In genomic region chr6:31493875-31494694, GRCh38 we compare ENCODE assay signal across 1 cellular context.
A peak's percentile ranks its signal among the peaks of the same experiment; 100 is the strongest.
TF ChIP-seq lines count a peak whose summit lies in the region.

No MANE protein-coding gene starts in this region.

TF ChIP-seq in SK-N-SH, 30 proteins besides CTCF, POLR2A, EP300 and RAD21:
- TF ChIP-seq TCF12 (IDR thresholded peaks at IDR 0.05) (no peak), SMC3 (IDR thresholded peaks at IDR 0.05; ENCODE audit: low read depth, low read length) (peak; percentile 47), SIN3A (IDR thresholded peaks at IDR 0.05; ENCODE audit: borderline replicate concordance, low read depth, low read length) (0 out of 2 replicates have a peak, but pooled peaks have one; percentile 33), TAF1 (IDR thresholded peaks at IDR 0.05; ENCODE audit: borderline replicate concordance, low read depth, low read length) (no peak), IRF3 (IDR thresholded peaks at IDR 0.05; ENCODE audit: low read depth, low read length) (no peak), NFIC (IDR thresholded peaks at IDR 0.05; ENCODE audit: borderline replicate concordance) (no peak), NRF1 (IDR thresholded peaks at IDR 0.05; ENCODE audit: low read depth, low read length) (no peak), YY1 (IDR thresholded peaks at IDR 0.05; ENCODE audit: low read depth) (no peak), USF2 (IDR thresholded peaks at IDR 0.05; ENCODE audit: borderline replicate concordance, low read depth, low read length) (no peak), TEAD4 (IDR thresholded peaks at IDR 0.05; ENCODE audit: borderline replicate concordance, insufficient read depth) (no peak), EZH2phosphoT487 (IDR thresholded peaks at IDR 0.05; ENCODE audit: borderline replicate concordance, low read depth) (no peak), CHD2 (IDR thresholded peaks at IDR 0.05; ENCODE audit: low read length, partially characterized antibody) (no peak), POLR2AphosphoS5 (IDR thresholded peaks at IDR 0.05; ENCODE audit: low read depth, low read length) (no peak), RCOR1 (IDR thresholded peaks at IDR 0.05; ENCODE audit: low read length) (no peak)
- TF ChIP-seq, protein P1, sequence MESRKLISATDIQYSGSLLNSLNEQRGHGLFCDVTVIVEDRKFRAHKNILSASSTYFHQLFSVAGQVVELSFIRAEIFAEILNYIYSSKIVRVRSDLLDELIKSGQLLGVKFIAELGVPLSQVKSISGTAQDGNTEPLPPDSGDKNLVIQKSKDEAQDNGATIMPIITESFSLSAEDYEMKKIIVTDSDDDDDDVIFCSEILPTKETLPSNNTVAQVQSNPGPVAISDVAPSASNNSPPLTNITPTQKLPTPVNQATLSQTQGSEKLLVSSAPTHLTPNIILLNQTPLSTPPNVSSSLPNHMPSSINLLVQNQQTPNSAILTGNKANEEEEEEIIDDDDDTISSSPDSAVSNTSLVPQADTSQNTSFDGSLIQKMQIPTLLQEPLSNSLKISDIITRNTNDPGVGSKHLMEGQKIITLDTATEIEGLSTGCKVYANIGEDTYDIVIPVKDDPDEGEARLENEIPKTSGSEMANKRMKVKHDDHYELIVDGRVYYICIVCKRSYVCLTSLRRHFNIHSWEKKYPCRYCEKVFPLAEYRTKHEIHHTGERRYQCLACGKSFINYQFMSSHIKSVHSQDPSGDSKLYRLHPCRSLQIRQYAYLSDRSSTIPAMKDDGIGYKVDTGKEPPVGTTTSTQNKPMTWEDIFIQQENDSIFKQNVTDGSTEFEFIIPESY (IDR thresholded peaks at IDR 0.05; ENCODE audit: borderline replicate concordance, low read depth), result no peak
- TF ChIP-seq, protein P2, sequence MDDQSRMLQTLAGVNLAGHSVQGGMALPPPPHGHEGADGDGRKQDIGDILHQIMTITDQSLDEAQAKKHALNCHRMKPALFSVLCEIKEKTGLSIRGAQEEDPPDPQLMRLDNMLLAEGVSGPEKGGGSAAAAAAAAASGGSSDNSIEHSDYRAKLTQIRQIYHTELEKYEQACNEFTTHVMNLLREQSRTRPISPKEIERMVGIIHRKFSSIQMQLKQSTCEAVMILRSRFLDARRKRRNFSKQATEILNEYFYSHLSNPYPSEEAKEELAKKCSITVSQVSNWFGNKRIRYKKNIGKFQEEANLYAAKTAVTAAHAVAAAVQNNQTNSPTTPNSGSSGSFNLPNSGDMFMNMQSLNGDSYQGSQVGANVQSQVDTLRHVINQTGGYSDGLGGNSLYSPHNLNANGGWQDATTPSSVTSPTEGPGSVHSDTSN (IDR thresholded peaks at IDR 0.05), result no peak
